ENCODE assay signal across 18 cellular contexts in genomic region chr3:197165890-197166289, GRCh38.
DNase-seq lines count a peak whose midpoint lies in the region; ATAC-seq and TF ChIP-seq lines count a peak whose summit lies in the region.
"Had no signal": no experiment of that assay in that cellular context is flagged by ENCODE, and none has a peak within 500 bp of the region (broad histone marks: within the 10 kb centered on the region; RNA-seq: fewer than 3 reads in every experiment).

No MANE protein-coding gene starts in this region.

- H3K9me3 Mint-ChIP-seq in endodermal cell (no peaks in the 10 kb centered on the region), nephron progenitor cell (peaks cover 3% of the 10 kb centered on the region)
- H3K9me3 Mint-ChIP-seq: HFFc6 had no signal

- WGBS in endodermal cell (ENCODE audit: insufficient coverage in 1 of 2, insufficient read length in 1 of 2), 2 experiments = 96 to 98% methylated on average over 5 to 6 of the region's 6 CpGs

- peaks cover 27% of the 10 kb centered on the region for H3K36me3 Mint-ChIP-seq in endodermal cell (ENCODE audit: low read depth)
- H3K36me3 Mint-ChIP-seq in nephron progenitor cell (ENCODE audit: low read depth) = peaks cover 51% of the 10 kb centered on the region

- H3K9ac ChIP-seq in endodermal cell (ENCODE audit: extremely low read depth, low read length, poor library complexity, severe bottlenecking) = no peak overlapping the region

- H3K36me3 ChIP-seq in BE2C = peaks cover 13% of the 10 kb centered on the region
- H3K36me3 ChIP-seq in endodermal cell (ENCODE audit: control insufficient read depth, insufficient read depth, low read length) = peaks cover 14% of the 10 kb centered on the region

- H3K4me1 ChIP-seq in BE2C = peaks cover 52% of the 10 kb centered on the region
- H3K4me1 ChIP-seq in endodermal cell (ENCODE audit: control insufficient read depth, insufficient read depth, low read length) = peaks cover 5% of the 10 kb centered on the region

- H3K9me3 ChIP-seq in BE2C = no peaks in the 10 kb centered on the region
- H3K9me3 ChIP-seq in endodermal cell (ENCODE audit: control insufficient read depth, low read length) = no peaks in the 10 kb centered on the region

- H3K27me3 Mint-ChIP-seq in endodermal cell (ENCODE audit: insufficient read depth) (no peaks in the 10 kb centered on the region), nephron progenitor cell (ENCODE audit: low read depth, poor library complexity) (no peaks in the 10 kb centered on the region)
- H3K27me3 Mint-ChIP-seq: B cell; CD4-positive, alpha-beta memory T cell had no signal

- H3K27ac Mint-ChIP-seq in endodermal cell (peak overlapping the region; percentile 28), nephron progenitor cell (peak overlapping the region; percentile 52)
- H3K27ac Mint-ChIP-seq: B cell, HFFc6 had no signal

- ATAC-seq in SK-N-SH treated with all-trans-retinoic acid at 6 μM for 48 hours (peak; percentile 46; the same call in 1 of the 3 replicates), HG02973 (IDR thresholded peaks at IDR 0.05; ENCODE audit: unreplicated experiment) (no peak), HG02623 (IDR thresholded peaks at IDR 0.05; ENCODE audit: unreplicated experiment) (no peak)
- ATAC-seq: K562 had no signal

- TF ChIP-seq CTCF in BE2C (IDR thresholded peaks at IDR 0.05; ENCODE audit: low read depth, low read length) (peak; percentile 15; the same call in 1 of the 2 replicates), endodermal cell (conservative IDR thresholded peaks at IDR 0.05) (no peak), nephron progenitor cell (IDR thresholded peaks at IDR 0.05) (no peak)

- H3K4me1 Mint-ChIP-seq in endodermal cell = peaks cover 30% of the 10 kb centered on the region
- H3K4me1 Mint-ChIP-seq in nephron progenitor cell = peaks cover 7% of the 10 kb centered on the region
- H3K4me1 Mint-ChIP-seq: B cell had no signal

- H3K27me3 ChIP-seq in BE2C (no peaks in the 10 kb centered on the region), endodermal cell (ENCODE audit: control insufficient read depth, insufficient read depth, low read length, poor library complexity, severe bottlenecking) (no peaks in the 10 kb centered on the region)

- DNase-seq in BE2C (peak; percentile 93), endodermal cell (no peak), nephron progenitor cell (no peak), NCI-H345 treated with DMSO at 0.1 percent for 48 hours (lab: John Stamatoyannopoulos, UW; ENCODE audit: unreplicated experiment) (no peak)
- no peak for DNase-seq in stimulated activated CD4-positive, alpha-beta T cell treated with anti-CD3 and anti-CD28 coated beads, Interleukin-15, amount 100 ng/mL, for 24 hours
- DNase-seq: ACHN, COR-L47, DMS53, HCEC 1CT, HFFc6 had no signal

- no peak overlapping the region for H3K4me3 ChIP-seq in BE2C (ENCODE audit: low read depth, low read length)
- H3K4me3 ChIP-seq in endodermal cell (ENCODE audit: low read length) = no peak overlapping the region
- H3K4me3 ChIP-seq: K562 had no signal

- no peak overlapping the region for H3K4me3 Mint-ChIP-seq in endodermal cell
- no peak overlapping the region for H3K4me3 Mint-ChIP-seq in nephron progenitor cell
- H3K4me3 Mint-ChIP-seq: B cell; CD4-positive, alpha-beta memory T cell; HFFc6 had no signal

- no peak overlapping the region for H3K27ac ChIP-seq in endodermal cell (ENCODE audit: low read depth, low read length)
- H3K27ac ChIP-seq: C4-2B, HL-60 had no signal

TF ChIP-seq in SK-N-SH treated with all-trans-retinoic acid at 6 μM for 48 hours, 23 proteins besides CTCF, POLR2A, EP300 and RAD21:
- no peak for TF ChIP-seq ZFP3 (CRISPR knock-in tag; IDR thresholded peaks at IDR 0.05)
- peak; percentile 50; the same call in 1 of the 2 replicates for TF ChIP-seq TSHZ2 (CRISPR knock-in tag; IDR thresholded peaks at IDR 0.05)
